Comparison of ENCODE assay signal across 1 cellular context in the genomic region with DNA sequence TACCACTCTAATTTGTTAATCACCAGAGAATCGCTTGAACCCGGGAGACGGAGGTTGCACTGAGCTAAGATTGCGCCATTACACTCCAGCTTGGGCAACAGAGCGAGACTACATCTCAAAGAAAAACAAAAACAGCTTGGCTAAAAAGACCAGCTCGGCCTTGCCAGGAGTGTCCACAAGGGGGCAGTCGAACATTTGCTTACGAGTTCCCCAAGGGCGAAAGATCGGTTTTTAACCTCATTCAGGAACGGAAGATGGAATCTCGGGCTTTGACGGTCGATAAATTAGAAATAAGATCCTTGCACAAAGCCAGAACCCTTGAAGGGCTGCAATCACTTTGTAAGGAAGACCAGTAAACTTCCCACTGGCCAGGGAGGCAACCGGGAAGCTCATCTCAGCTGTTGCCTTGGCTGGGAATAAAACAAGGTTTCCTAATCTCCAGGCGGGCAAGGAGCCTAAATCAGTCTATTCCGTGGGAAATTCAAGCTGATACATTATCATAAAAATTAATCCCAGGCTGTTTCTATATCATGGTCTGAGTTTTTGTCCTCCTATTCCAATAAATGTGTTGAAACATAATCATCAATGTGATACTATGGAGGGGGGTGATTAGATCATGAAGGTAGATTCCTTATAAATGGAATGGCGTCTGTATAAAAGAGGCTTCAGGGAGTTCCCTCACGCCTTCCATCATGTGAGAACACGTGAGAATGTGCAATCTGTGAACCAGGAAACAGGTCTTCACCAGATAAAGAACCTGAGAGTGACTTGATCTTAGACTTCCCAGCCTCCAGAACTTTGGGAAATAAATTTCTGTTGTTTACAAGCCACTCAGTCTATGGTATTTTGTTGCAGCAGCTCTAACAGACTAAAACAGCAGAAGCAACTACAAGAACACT.
TF ChIP-seq lines count a peak whose summit lies in the region.

No MANE protein-coding gene starts in this region.

TF ChIP-seq in HCT116, 20 proteins besides CTCF, POLR2A, EP300 and RAD21 (continued from another document):
- no peak for TF ChIP-seq ATF3 (IDR thresholded peaks at IDR 0.05)
- no peak for TF ChIP-seq POLR2AphosphoS5 (IDR thresholded peaks at IDR 0.05; ENCODE audit: low read depth, low read length)
- TF ChIP-seq EZH2 (IDR thresholded peaks at IDR 0.05), result no peak
- no peak for TF ChIP-seq SP1 (IDR thresholded peaks at IDR 0.05; ENCODE audit: low read depth)
TF ChIP-seq in HCT116: peak in this region for 4.
